In genomic region chr3:21138085-21138484, GRCh38 we compare ENCODE assay signal across 11 cellular contexts.
"Had no signal": no experiment of that assay in that cellular context is flagged by ENCODE, and none has a peak within 500 bp of the region (broad histone marks: within the 10 kb centered on the region; RNA-seq: fewer than 3 reads in every experiment).

No MANE protein-coding gene starts in this region.

- H3K4me1 ChIP-seq: HAP-1 had no signal

- H3K27ac ChIP-seq: GM23248 had no signal

- H3K36me3 ChIP-seq: HAP-1 had no signal

- H2AFZ ChIP-seq: GM23248, GM23338 had no signal

- H3K4me2 ChIP-seq: GM23338 had no signal

- FAIRE-seq: H1, H54 had no signal

- ATAC-seq: GM23338, HCT116 had no signal

- H3K9ac ChIP-seq: GM23248 had no signal

- DNase-seq: GM23248, GOT3, H7, H9, HCEC 1CT, HFFc6 had no signal

- H3K4me3 ChIP-seq: GM23248, GM23338, HAP-1 had no signal

- H3K9me3 ChIP-seq: HAP-1 had no signal
